In genomic region chr6:128569737-128570438, GRCh38 we compare ENCODE assay signal across 11 cellular contexts. TPM values are rescaled to one million over a fixed set of nuclear protein-coding genes. Genes with fewer than 3 reads are reported as not detected.
DNase-seq lines count a peak whose midpoint lies in the region; ATAC-seq and TF ChIP-seq lines count a peak whose summit lies in the region.
"Had no signal": no experiment of that assay in that cellular context is flagged by ENCODE, and none has a peak within 500 bp of the region (broad histone marks: within the 10 kb centered on the region; RNA-seq: fewer than 3 reads in every experiment).

No MANE protein-coding gene starts in this region.

- peak overlapping the region; percentile 13 for H3K4me2 ChIP-seq in hepatocyte

- H3K27me3 Mint-ChIP-seq in WTC11 (ENCODE audit: low read depth): no peaks in the 10 kb centered on the region
- H3K27me3 Mint-ChIP-seq: stimulated activated memory B cell treated with anti-CD40 and anti-IgM and Interleukin-4, amounts not matched to agents 10 μg/mL and 1 μg/mL and 100 μg/mL, for 72 hours had no signal

- H3K27ac Mint-ChIP-seq in WTC11: no peak overlapping the region
- H3K27ac Mint-ChIP-seq: stimulated activated memory B cell treated with anti-CD40 and anti-IgM and Interleukin-4, amounts not matched to agents 10 μg/mL and 1 μg/mL and 100 μg/mL, for 72 hours had no signal

- H3K36me3 Mint-ChIP-seq in WTC11: no peaks in the 10 kb centered on the region
- H3K36me3 Mint-ChIP-seq: stimulated activated memory B cell treated with anti-CD40 and anti-IgM and Interleukin-4, amounts not matched to agents 10 μg/mL and 1 μg/mL and 100 μg/mL, for 72 hours had no signal

- H3K36me3 ChIP-seq in hepatocyte (replicated peaks; ENCODE audit: insufficient read depth, low read depth): no peaks in the 10 kb centered on the region
- H3K36me3 ChIP-seq: BE2C had no signal

- no peak overlapping the region for H2AFZ ChIP-seq in hepatocyte

- WGBS in hepatocyte (ENCODE audit: low lambda C conversion rate, missing lambda C conversion rate): 58% methylated on average over 3 of the region's 3 CpGs

- peaks cover 22% of the 10 kb centered on the region for H3K9me3 Mint-ChIP-seq in WTC11

- no peak overlapping the region for H3K27ac ChIP-seq in hepatocyte

- H3K27me3 ChIP-seq in hepatocyte: no peaks in the 10 kb centered on the region
- H3K27me3 ChIP-seq: BE2C had no signal

- H3K4me1 Mint-ChIP-seq in WTC11: peaks cover 13% of the 10 kb centered on the region
- H3K4me1 Mint-ChIP-seq: stimulated activated memory B cell treated with anti-CD40 and anti-IgM and Interleukin-4, amounts not matched to agents 10 μg/mL and 1 μg/mL and 100 μg/mL, for 72 hours had no signal

- CTCF ChIA-PET in WTC11 (lab: Charles Lee): no interaction called here

- H4K20me1 ChIP-seq in hepatocyte (ENCODE audit: insufficient read depth, poor library complexity, severe bottlenecking): no peaks in the 10 kb centered on the region

- H3K4me1 ChIP-seq in hepatocyte (ENCODE audit: insufficient read depth): peaks cover 6% of the 10 kb centered on the region
- H3K4me1 ChIP-seq: BE2C had no signal

- DNase-seq in SIG-M5 treated with dmso at 0.1 percent for 504 hours (lab: John Stamatoyannopoulos, UW; ENCODE audit: unreplicated experiment) (peak; percentile 1), SIG-M5 (lab: John Stamatoyannopoulos, UW) (no peak), WTC11 (ENCODE audit: low spot score) (no peak), hepatocyte (ENCODE audit: low spot score) (peak; percentile 18), GF-D8 (lab: John Stamatoyannopoulos, UW) (no peak), cerebellar nuclear complex (lab: John Stamatoyannopoulos, UW) (no peak), HuH-7.5 (ENCODE audit: low spot score) (no peak)
- DNase-seq: BE2C, glutamatergic neuron had no signal

- H3K9me3 ChIP-seq in hepatocyte (ENCODE audit: low read depth): no peaks in the 10 kb centered on the region
- H3K9me3 ChIP-seq: BE2C had no signal

- H3K4me3 Mint-ChIP-seq in WTC11: no peak overlapping the region
- H3K4me3 Mint-ChIP-seq: stimulated activated memory B cell treated with anti-CD40 and anti-IgM and Interleukin-4, amounts not matched to agents 10 μg/mL and 1 μg/mL and 100 μg/mL, for 72 hours had no signal

- TF ChIP-seq CTCF in WTC11 (IDR thresholded peaks at IDR 0.05) (no peak), hepatocyte (IDR thresholded peaks at IDR 0.05; ENCODE audit: poor library complexity) (no peak)

- peak; percentile 83 for ATAC-seq in WTC11
- ATAC-seq in GM21576 (IDR thresholded peaks at IDR 0.05; ENCODE audit: unreplicated experiment): no peak
- ATAC-seq: stimulated activated memory B cell treated with anti-CD40 and anti-IgM and Interleukin-4, amounts not matched to agents 10 μg/mL and 1 μg/mL and 100 μg/mL, for 72 hours had no signal

- H3K4me3 ChIP-seq in hepatocyte: no peak overlapping the region

- H3K79me2 ChIP-seq in hepatocyte: no peaks in the 10 kb centered on the region

- H3K9me2 ChIP-seq in hepatocyte (replicated peaks; ENCODE audit: insufficient read depth): no peaks in the 10 kb centered on the region

- POLR2A ChIA-PET in WTC11 (lab: Charles Lee): no interaction called here

TF ChIP-seq in WTC11, 78 proteins besides CTCF, POLR2A, EP300 and RAD21 (continues in another document):
- TF ChIP-seq FOXK1 (CRISPR knock-in tag; IDR thresholded peaks at IDR 0.05) (no peak), ZNF317 (CRISPR knock-in tag; IDR thresholded peaks at IDR 0.05; ENCODE audit: borderline replicate concordance, low read depth) (no peak), SMAD3 (CRISPR knock-in tag; IDR thresholded peaks at IDR 0.05; ENCODE audit: borderline replicate concordance) (no peak), ZBTB21 (CRISPR knock-in tag; IDR thresholded peaks at IDR 0.05; ENCODE audit: borderline replicate concordance) (no peak), USF1 (CRISPR knock-in tag; IDR thresholded peaks at IDR 0.05) (no peak), ZNF281 (CRISPR knock-in tag; IDR thresholded peaks at IDR 0.05) (no peak), AFF4 (CRISPR knock-in tag; IDR thresholded peaks at IDR 0.05; ENCODE audit: borderline replicate concordance) (no peak), ZMAT4 (CRISPR knock-in tag; IDR thresholded peaks at IDR 0.05) (no peak), ZSCAN18 (CRISPR knock-in tag; IDR thresholded peaks at IDR 0.05) (no peak), ZNF232 (CRISPR knock-in tag; IDR thresholded peaks at IDR 0.05) (no peak), ATF1 (CRISPR knock-in tag; IDR thresholded peaks at IDR 0.05) (no peak), FOXJ3 (CRISPR knock-in tag; IDR thresholded peaks at IDR 0.05; ENCODE audit: borderline replicate concordance) (no peak), ATF3 (CRISPR knock-in tag; conservative IDR thresholded peaks at IDR 0.05) (no peak)

RNA-seq across cellular contexts. Expression of gene PTPRK, which starts 49.5 kb away (rescaled TPM):
- 39.9 to 44.8 TPM (median 41.3 TPM) in 3 replicates for total RNA-seq in WTC11 (2021)
- total RNA-seq in hepatocyte: 78.5 and 80.2 TPM in 2 replicates
- polyA plus RNA-seq in hepatocyte: 42.0 and 43.1 TPM in 2 replicates

Comparison
In these comparisons a context has a peak if more than half of its experiments do, and no peak if none do; other contexts are left out.
1. DNase-seq: peak in SIG-M5 treated with dmso at 0.1 percent for 504 hours (single experiment) and hepatocyte (single experiment); none in SIG-M5 (single experiment), WTC11 (single experiment), GF-D8 (single experiment), cerebellar nuclear complex (0 of 2) and HuH-7.5 (single experiment).